In the genomic region with DNA sequence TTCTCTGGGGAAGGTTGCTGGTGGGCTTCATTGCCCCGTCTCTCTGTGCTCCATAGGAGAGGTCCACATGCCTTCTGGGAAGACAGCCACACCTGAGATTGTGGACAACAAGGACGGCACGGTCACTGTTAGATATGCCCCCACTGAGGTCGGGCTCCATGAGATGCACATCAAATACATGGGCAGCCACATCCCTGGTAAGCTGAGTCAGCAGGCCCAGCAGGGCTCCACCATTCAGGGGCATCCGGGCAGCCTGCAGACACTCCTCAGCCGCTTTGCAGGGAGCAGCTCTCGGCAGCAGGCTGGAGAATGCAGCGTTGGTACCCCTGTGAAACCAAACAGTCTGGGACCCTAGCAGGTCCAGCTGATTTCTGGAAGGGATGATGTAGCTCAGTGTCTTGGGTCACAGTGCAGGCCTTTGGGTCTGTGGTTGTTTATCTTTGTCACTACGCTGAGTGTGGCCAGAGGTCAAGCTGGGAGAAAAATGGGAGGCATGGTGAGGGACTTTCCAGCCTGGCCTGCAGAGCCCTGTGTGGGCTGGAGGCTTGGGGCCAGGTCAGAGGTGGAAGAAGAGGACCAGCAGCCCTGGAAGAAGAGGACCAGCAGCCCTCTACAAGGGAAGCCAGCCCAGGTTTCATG, we compare ENCODE assay signal across 25 cellular contexts.
DNase-seq lines count a peak whose midpoint lies in the region; ATAC-seq lines count a peak whose summit lies in the region.
"Had no signal": no experiment of that assay in that cellular context is flagged by ENCODE, and none has a peak within 500 bp of the region (broad histone marks: within the 10 kb centered on the region; RNA-seq: fewer than 3 reads in every experiment).

No MANE protein-coding gene starts in this region.

- no peak for ATAC-seq in stimulated activated naive CD8-positive, alpha-beta T cell treated with anti-CD3 and anti-CD28 coated beads, Interleukin-15, amount 100 ng/mL, for 72 hours
- ATAC-seq in HG02981 (IDR thresholded peaks at IDR 0.05; ENCODE audit: unreplicated experiment) = no peak
- ATAC-seq: naive thymus-derived CD8-positive, alpha-beta T cell; SK-N-SH treated with all-trans-retinoic acid at 6 μM for 48 hours; stimulated activated naive CD8-positive, alpha-beta T cell treated with anti-CD3 and anti-CD28 coated beads, Interleukin-15, Interleukin-2, amounts not matched to agents 100 U/mL and 50 U/mL, for 24 hours had no signal

- H3K36me3 Mint-ChIP-seq in stimulated activated naive CD8-positive, alpha-beta T cell treated with anti-CD3 and anti-CD28 coated beads, Interleukin-15, Interleukin-2, amounts not matched to agents 100 ng/mL and 50 ng/mL, for 24 hours (ENCODE audit: low read depth) = peaks cover 33% of the 10 kb centered on the region

- DNase-seq in stimulated activated naive CD8-positive, alpha-beta T cell treated with anti-CD3 and anti-CD28 coated beads, Interleukin-15, amount 100 ng/mL, for 72 hours = no peak
- DNase-seq in glomerular visceral epithelial cell (ENCODE audit: extremely low spot score) (peak; percentile 8), myocyte (ENCODE audit: low read depth) (peak; percentile 26), NCI-H128 (lab: John Stamatoyannopoulos, UW; ENCODE audit: unreplicated experiment) (no peak), NCI-H526 (lab: John Stamatoyannopoulos, UW) (no peak)
- no peak for DNase-seq in activated T-cell treated with anti-CD3 and anti-CD28 coated beads, Interleukin-2, amount 50 U/mL, for 1 hour
- DNase-seq: 8988T; activated CD4-positive, alpha-beta T cell treated with anti-CD3 and anti-CD28 coated beads, Interleukin-2, amount 10 ng/mL, durations not matched to agents 24 days and 14 days; aorta; DMS53; GDM1; GM23248; kidney glomerular epithelial cell; naive thymus-derived CD8-positive, alpha-beta T cell; NCI-H146; NCI-H2171; NCI-H524 treated with DMSO at 0.1 percent for 48 hours; stimulated activated CD4-positive, alpha-beta T cell treated with anti-CD3 and anti-CD28 coated beads, Interleukin-4, amount 100 ng/mL, for 24 hours; stimulated activated naive CD8-positive, alpha-beta T cell treated with anti-CD3 and anti-CD28 coated beads, Interleukin-15, Interleukin-2, amounts not matched to agents 100 U/mL and 50 U/mL, for 24 hours; tibial artery; WERI-Rb-1 had no signal

- peak overlapping the region; percentile 11 for H3K27ac Mint-ChIP-seq in stimulated activated naive CD8-positive, alpha-beta T cell treated with anti-CD3 and anti-CD28 coated beads, Interleukin-15, Interleukin-2, amounts not matched to agents 100 ng/mL and 50 ng/mL, for 24 hours
- peak overlapping the region in 1 of 2 donors; percentile 27 for H3K27ac Mint-ChIP-seq in stimulated activated naive CD8-positive, alpha-beta T cell treated with anti-CD3 and anti-CD28 coated beads, Interleukin-15, amount 100 ng/mL, for 72 hours
- H3K27ac Mint-ChIP-seq: activated CD4-positive, alpha-beta T cell treated with anti-CD3 and anti-CD28 coated beads, Interleukin-2, amount 10 ng/mL, durations not matched to agents 24 days and 14 days; activated naive CD4-positive, alpha-beta T cell treated with anti-CD3 and anti-CD28 coated beads, Interleukin-2, amount 50 U/mL, for 24 hours had no signal

- H3K4me1 Mint-ChIP-seq in stimulated activated naive CD8-positive, alpha-beta T cell treated with anti-CD3 and anti-CD28 coated beads, Interleukin-15, Interleukin-2, amounts not matched to agents 100 ng/mL and 50 ng/mL, for 24 hours (ENCODE audit: low read depth) = no peaks in the 10 kb centered on the region
- H3K4me1 Mint-ChIP-seq in stimulated activated naive CD8-positive, alpha-beta T cell treated with anti-CD3 and anti-CD28 coated beads, Interleukin-15, amount 100 ng/mL, for 72 hours = no peaks in the 10 kb centered on the region
- H3K4me1 Mint-ChIP-seq: activated CD4-positive, alpha-beta T cell treated with anti-CD3 and anti-CD28 coated beads, Interleukin-2, amount 10 ng/mL, durations not matched to agents 24 days and 14 days; activated naive CD4-positive, alpha-beta T cell treated with anti-CD3 and anti-CD28 coated beads, Interleukin-2, amount 50 U/mL, for 24 hours had no signal

- no peak overlapping the region for H3K4me3 Mint-ChIP-seq in stimulated activated naive CD8-positive, alpha-beta T cell treated with anti-CD3 and anti-CD28 coated beads, Interleukin-15, Interleukin-2, amounts not matched to agents 100 ng/mL and 50 ng/mL, for 24 hours
- H3K4me3 Mint-ChIP-seq in stimulated activated naive CD8-positive, alpha-beta T cell treated with anti-CD3 and anti-CD28 coated beads, Interleukin-15, amount 100 ng/mL, for 72 hours = no peak overlapping the region
- H3K4me3 Mint-ChIP-seq: activated CD4-positive, alpha-beta T cell treated with anti-CD3 and anti-CD28 coated beads, Interleukin-2, amount 10 ng/mL, durations not matched to agents 24 days and 14 days; activated naive CD4-positive, alpha-beta T cell treated with anti-CD3 and anti-CD28 coated beads, Interleukin-2, amount 50 U/mL, for 24 hours; naive thymus-derived CD8-positive, alpha-beta T cell had no signal

- no peaks in the 10 kb centered on the region for H3K27me3 Mint-ChIP-seq in stimulated activated naive CD8-positive, alpha-beta T cell treated with anti-CD3 and anti-CD28 coated beads, Interleukin-15, Interleukin-2, amounts not matched to agents 100 ng/mL and 50 ng/mL, for 24 hours
- H3K27me3 Mint-ChIP-seq in stimulated activated naive CD8-positive, alpha-beta T cell treated with anti-CD3 and anti-CD28 coated beads, Interleukin-15, amount 100 ng/mL, for 72 hours = no peaks in the 10 kb centered on the region
- H3K27me3 Mint-ChIP-seq: activated CD4-positive, alpha-beta T cell treated with anti-CD3 and anti-CD28 coated beads, Interleukin-2, amount 10 ng/mL, durations not matched to agents 24 days and 14 days; activated naive CD4-positive, alpha-beta T cell treated with anti-CD3 and anti-CD28 coated beads, Interleukin-2, amount 50 U/mL, for 24 hours; naive thymus-derived CD8-positive, alpha-beta T cell had no signal

- H3K9me3 Mint-ChIP-seq in stimulated activated naive CD8-positive, alpha-beta T cell treated with anti-CD3 and anti-CD28 coated beads, Interleukin-15, Interleukin-2, amounts not matched to agents 100 ng/mL and 50 ng/mL, for 24 hours = no peaks in the 10 kb centered on the region
- H3K9me3 Mint-ChIP-seq in stimulated activated naive CD8-positive, alpha-beta T cell treated with anti-CD3 and anti-CD28 coated beads, Interleukin-15, amount 100 ng/mL, for 72 hours = no peaks in the 10 kb centered on the region
- H3K9me3 Mint-ChIP-seq: activated CD4-positive, alpha-beta T cell treated with anti-CD3 and anti-CD28 coated beads, Interleukin-2, amount 10 ng/mL, durations not matched to agents 24 days and 14 days; activated naive CD4-positive, alpha-beta T cell treated with anti-CD3 and anti-CD28 coated beads, Interleukin-2, amount 50 U/mL, for 24 hours; naive thymus-derived CD8-positive, alpha-beta T cell had no signal

Comparison
In these comparisons a context has a peak if more than half of its experiments do, and no peak if none do; other contexts are left out.
1. DNase-seq: peak in glomerular visceral epithelial cell (single experiment) and myocyte (single experiment); none in stimulated activated naive CD8-positive, alpha-beta T cell treated with anti-CD3 and anti-CD28 coated beads, Interleukin-15, amount 100 ng/mL, for 72 hours (0 of 2), NCI-H128 (single experiment), NCI-H526 (0 of 2) and activated T-cell treated with anti-CD3 and anti-CD28 coated beads, Interleukin-2, amount 50 U/mL, for 1 hour (single experiment).